20 cellular contexts compared by ENCODE assay signal in the genomic region with DNA sequence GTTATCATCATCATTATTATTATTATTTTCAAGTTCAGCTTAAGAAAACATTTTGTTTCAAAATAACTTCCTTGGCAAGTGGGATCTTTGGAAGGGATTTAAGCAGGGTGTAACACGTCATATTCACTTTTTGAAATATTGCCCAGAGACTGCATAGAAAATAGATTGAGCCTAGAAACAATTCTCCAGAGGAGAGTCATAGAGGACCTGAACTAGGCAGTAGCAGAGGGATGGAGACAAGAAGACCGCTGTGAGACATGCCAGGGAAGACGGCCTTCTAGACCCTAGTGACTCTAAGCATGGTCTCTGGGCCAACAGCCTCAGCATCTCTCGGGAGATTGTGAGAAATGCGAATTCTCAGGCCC. TPM values are rescaled to one million over a fixed set of nuclear protein-coding genes. Genes with fewer than 3 reads are reported as not detected.
"Had no signal": no experiment of that assay in that cellular context is flagged by ENCODE, and none has a peak within 500 bp of the region (broad histone marks: within the 10 kb centered on the region; RNA-seq: fewer than 3 reads in every experiment).

No MANE protein-coding gene starts in this region.

- H3K9me3 ChIP-seq: colonic mucosa, neutrophil, SK-N-SH, upper lobe of left lung had no signal

- H3K4me1 ChIP-seq: colonic mucosa had no signal

- H3K4me3 Mint-ChIP-seq: activated B cell treated with CpG ODN at 0.5 μM for 24 hours; activated CD4-positive, alpha-beta memory T cell treated with anti-CD3 and anti-CD28 coated beads for 36 hours; activated naive CD8-positive, alpha-beta T cell; activated T-helper 1 cell treated with anti-CD3 and anti-CD28 coated beads, Interleukin-12 subunit alpha, Interleukin-12 subunit beta, Interleukin-2, Interleukin-4 antibody, amounts not matched to agents 30 ng/mL and 10 ng/mL and 1 ng/mL, durations not matched to agents 14 hours and 24 hours and 36 hours; brain; natural killer cell treated with Interleukin-12 subunit alpha and Interleukin-12 subunit beta and Interleukin-15 and Interleukin-18, amount 100 ng/mL, for 72 hours; stimulated activated naive CD8-positive, alpha-beta T cell treated with anti-CD3 and anti-CD28 coated beads, Interleukin-15, Interleukin-2, amounts not matched to agents 100 ng/mL and 50 ng/mL, for 24 hours had no signal

- H2AFZ ChIP-seq: hepatocyte had no signal

- H3K79me2 ChIP-seq: hepatocyte had no signal

- H3K27me3 ChIP-seq: colonic mucosa, hepatocyte, neutrophil, upper lobe of left lung had no signal

- H3K27ac Mint-ChIP-seq: activated B cell treated with CpG ODN at 0.5 μM for 24 hours; activated CD4-positive, alpha-beta memory T cell treated with anti-CD3 and anti-CD28 coated beads for 36 hours; activated naive CD8-positive, alpha-beta T cell; activated T-helper 1 cell treated with anti-CD3 and anti-CD28 coated beads, Interleukin-12 subunit alpha, Interleukin-12 subunit beta, Interleukin-2, Interleukin-4 antibody, amounts not matched to agents 30 ng/mL and 10 ng/mL and 1 ng/mL, durations not matched to agents 14 hours and 24 hours and 36 hours; brain; natural killer cell treated with Interleukin-12 subunit alpha and Interleukin-12 subunit beta and Interleukin-15 and Interleukin-18, amount 100 ng/mL, for 72 hours; stimulated activated naive CD8-positive, alpha-beta T cell treated with anti-CD3 and anti-CD28 coated beads, Interleukin-15, Interleukin-2, amounts not matched to agents 100 ng/mL and 50 ng/mL, for 24 hours had no signal

- H3K36me3 ChIP-seq: colonic mucosa, neutrophil, upper lobe of left lung had no signal

- H3K36me3 Mint-ChIP-seq: activated CD4-positive, alpha-beta memory T cell treated with anti-CD3 and anti-CD28 coated beads for 36 hours; brain; natural killer cell treated with Interleukin-12 subunit alpha and Interleukin-12 subunit beta and Interleukin-15 and Interleukin-18, amount 100 ng/mL, for 72 hours had no signal

- DNase-seq: activated B cell treated with CpG ODN at 0.5 μM for 24 hours; activated CD4-positive, alpha-beta memory T cell treated with anti-CD3 and anti-CD28 coated beads for 36 hours; activated CD4-positive, alpha-beta T cell treated with anti-CD3 and anti-CD28 coated beads for 4 hours; activated gamma-delta T cell treated with Interleukin-2 at 50 U/mL for 16 hours; activated T-cell treated with anti-CD3 and anti-CD28 coated beads for 4 hours; amniotic stem cell; central memory CD4-positive, alpha-beta T cell; colonic mucosa; mesendoderm; SK-N-SH; stimulated activated CD4-positive, alpha-beta T cell treated with anti-CD3 and anti-CD28 coated beads, Interleukin-12 subunit alpha, Interleukin-12 subunit beta, amount 100 ng/mL, for 4 hours; stimulated activated CD4-positive, alpha-beta T cell treated with anti-CD3 and anti-CD28 coated beads, Interleukin-1b, Interleukin-23, amount 100 ng/mL, for 48 hours; upper lobe of left lung had no signal

- H3K9me3 Mint-ChIP-seq: activated T-helper 1 cell treated with anti-CD3 and anti-CD28 coated beads, Interleukin-12 subunit alpha, Interleukin-12 subunit beta, Interleukin-2, Interleukin-4 antibody, amounts not matched to agents 30 ng/mL and 10 ng/mL and 1 ng/mL, durations not matched to agents 14 hours and 24 hours and 36 hours; natural killer cell treated with Interleukin-12 subunit alpha and Interleukin-12 subunit beta and Interleukin-15 and Interleukin-18, amount 100 ng/mL, for 72 hours had no signal

- ATAC-seq: natural killer cell treated with Interleukin-12 subunit alpha and Interleukin-12 subunit beta and Interleukin-15 and Interleukin-18, amount 100 ng/mL, for 72 hours had no signal

- H3K27ac ChIP-seq: colonic mucosa, neutrophil, upper lobe of left lung had no signal

- H3K4me2 ChIP-seq: hepatocyte, SK-N-SH had no signal

- H3K4me3 ChIP-seq: colonic mucosa, hepatocyte, upper lobe of left lung had no signal

RNA-seq across cellular contexts. Expression of a gene that starts 55.5 kb away (rescaled TPM):
- total RNA-seq: activated CD4-positive, alpha-beta memory T cell treated with anti-CD3 and anti-CD28 coated beads for 36 hours had no signal
